Comparison of ENCODE assay signal across 16 cellular contexts in genomic region chr4:55721651-55722050, GRCh38.
"Had no signal": no experiment of that assay in that cellular context is flagged by ENCODE, and none has a peak within 500 bp of the region (broad histone marks: within the 10 kb centered on the region; RNA-seq: fewer than 3 reads in every experiment).

No MANE protein-coding gene starts in this region.

- H3K27me3 ChIP-seq: MG63, Peyer's patch, SJCRH30 had no signal

- H3K4me1 ChIP-seq: Peyer's patch, SJCRH30 had no signal

- H3K9me3 ChIP-seq: MG63, Peyer's patch had no signal

- H3K4me2 ChIP-seq: PC-9 had no signal

- DNase-seq: KBM-7; MG63; NCI-H1436 treated with DMSO at 0.1 percent for 48 hours; NCI-H187 treated with DMSO at 0.1 percent for 48 hours; NCI-H2029 treated with DMSO at 0.1 percent for 48 hours; NCI-H446 treated with DMSO at 0.1 percent for 48 hours; NCI-H526; NK-92 treated with Interleukin-12 subunit alpha and Interleukin-12 subunit beta, amount 100 ng/mL, for 24 hours; PC-9; Peyer's patch; T-helper 1 cell; T-helper 17 cell had no signal

- H3K4me3 ChIP-seq: MG63, PC-9, Peyer's patch, SJCRH30 had no signal

- H3K27ac ChIP-seq: HL-60, PC-9, Peyer's patch, SJCRH30 had no signal

- H2AFZ ChIP-seq: PC-9 had no signal

- H3K36me3 ChIP-seq: MG63, Peyer's patch, SJCRH30 had no signal

- ATAC-seq: Right ventricle myocardium inferior, SK-N-SH treated with all-trans-retinoic acid at 6 μM for 48 hours, T-helper 17 cell had no signal
